8 cellular contexts compared by ENCODE assay signal in genomic region chr7:12683678-12684077, GRCh38. TPM values are rescaled to one million over a fixed set of nuclear protein-coding genes. Genes with fewer than 3 reads are reported as not detected.
DNase-seq lines count a peak whose midpoint lies in the region; ATAC-seq, FAIRE-seq and TF ChIP-seq lines count a peak whose summit lies in the region.
"Had no signal": no experiment of that assay in that cellular context is flagged by ENCODE, and none has a peak within 500 bp of the region (broad histone marks: within the 10 kb centered on the region; RNA-seq: fewer than 3 reads in every experiment).

No MANE protein-coding gene starts in this region.

- H3K36me3 ChIP-seq in bronchial epithelial cell (ENCODE audit: control insufficient read depth, insufficient read depth, low read length) = no peaks in the 10 kb centered on the region

- CTCF ChIA-PET in activated naive CD4-positive, alpha-beta T cell treated with anti-CD3 and anti-CD28 coated beads, Interleukin-2, amount 10 ng/mL, durations not matched to agents 7 days and 5 days (lab: Charles Lee) = interaction anchor here (1.0 to 3.5 kb wide), 2 partner anchors 9 to 578 kb away, joined by 3 to 15 read pairs; no protein-coding TSS in a partner anchor

- no peak for ATAC-seq in naive thymus-derived CD8-positive, alpha-beta T cell
- ATAC-seq in GM21786 (IDR thresholded peaks at IDR 0.05; ENCODE audit: unreplicated experiment) (no peak), GM19455 (IDR thresholded peaks at IDR 0.05; ENCODE audit: unreplicated experiment) (no peak)

- peak; percentile 22 for TF ChIP-seq CTCF in bronchial epithelial cell (IDR thresholded peaks at IDR 0.05; ENCODE audit: insufficient read depth, low read length, severe bottlenecking)

- H3K4me3 ChIP-seq in bronchial epithelial cell (ENCODE audit: low read depth, low read length) = no peak overlapping the region

- DNase-seq in COLO829 (ENCODE audit: low spot score) = peak; percentile 56
- DNase-seq in HTR-8/SVneo (ENCODE audit: insufficient read length, low spot score) = peak; percentile 22
- DNase-seq in bronchial epithelial cell (ENCODE audit: low read depth) = peak; percentile 30
- DNase-seq in naive thymus-derived CD8-positive, alpha-beta T cell = no peak
- DNase-seq in activated naive CD4-positive, alpha-beta T cell treated with anti-CD3 and anti-CD28 coated beads, Interleukin-2, amount 10 ng/mL, durations not matched to agents 7 days and 5 days = no peak
- DNase-seq: activated T-cell treated with anti-CD3 and anti-CD28 coated beads for 4 hours had no signal

- peaks cover 19 to 30% (median 25%) of the 10 kb centered on the region in 4 donors for H3K4me1 Mint-ChIP-seq in naive thymus-derived CD8-positive, alpha-beta T cell
- peaks cover 24% of the 10 kb centered on the region for H3K4me1 Mint-ChIP-seq in activated naive CD4-positive, alpha-beta T cell treated with anti-CD3 and anti-CD28 coated beads, Interleukin-2, amount 10 ng/mL, durations not matched to agents 7 days and 5 days

- no peaks in the 10 kb centered on the region for H3K36me3 Mint-ChIP-seq in naive thymus-derived CD8-positive, alpha-beta T cell
- H3K36me3 Mint-ChIP-seq in activated naive CD4-positive, alpha-beta T cell treated with anti-CD3 and anti-CD28 coated beads, Interleukin-2, amount 10 ng/mL, durations not matched to agents 7 days and 5 days = peaks cover 4% of the 10 kb centered on the region

- no peaks in the 10 kb centered on the region for H3K27me3 Mint-ChIP-seq in naive thymus-derived CD8-positive, alpha-beta T cell
- peaks cover 3% of the 10 kb centered on the region for H3K27me3 Mint-ChIP-seq in activated naive CD4-positive, alpha-beta T cell treated with anti-CD3 and anti-CD28 coated beads, Interleukin-2, amount 10 ng/mL, durations not matched to agents 7 days and 5 days

- H3K27ac Mint-ChIP-seq in naive thymus-derived CD8-positive, alpha-beta T cell = peak overlapping the region in 9 of 10 donors; percentile 12 to 98 (median 34)
- H3K27ac Mint-ChIP-seq in activated naive CD4-positive, alpha-beta T cell treated with anti-CD3 and anti-CD28 coated beads, Interleukin-2, amount 10 ng/mL, durations not matched to agents 7 days and 5 days = no peak overlapping the region

- FAIRE-seq in HTR-8/SVneo (lab: Jason Lieb, UNC) = no peak
- FAIRE-seq in bronchial epithelial cell (lab: Jason Lieb, UNC) = no peak

- no peaks in the 10 kb centered on the region for H3K27me3 ChIP-seq in bronchial epithelial cell (ENCODE audit: control insufficient read depth, insufficient read depth, low read length)

- H3K9me3 Mint-ChIP-seq in naive thymus-derived CD8-positive, alpha-beta T cell = no peaks in the 10 kb centered on the region
- no peaks in the 10 kb centered on the region for H3K9me3 Mint-ChIP-seq in activated naive CD4-positive, alpha-beta T cell treated with anti-CD3 and anti-CD28 coated beads, Interleukin-2, amount 10 ng/mL, durations not matched to agents 7 days and 5 days

- no peak overlapping the region for H3K4me3 Mint-ChIP-seq in naive thymus-derived CD8-positive, alpha-beta T cell
- no peak overlapping the region for H3K4me3 Mint-ChIP-seq in activated naive CD4-positive, alpha-beta T cell treated with anti-CD3 and anti-CD28 coated beads, Interleukin-2, amount 10 ng/mL, durations not matched to agents 7 days and 5 days

- POLR2A ChIA-PET in naive thymus-derived CD8-positive, alpha-beta T cell (lab: Charles Lee) = no interaction called here

RNA-seq across cellular contexts. Expression of gene ARL4A, which starts 3.8 kb away (rescaled TPM):
- 54.8 and 58.0 TPM in 2 replicates for total RNA-seq in bronchial epithelial cell
- total RNA-seq in naive thymus-derived CD8-positive, alpha-beta T cell = 1 to 10 TPM; 7.0 to 7.1 TPM
- polyA plus RNA-seq in naive thymus-derived CD8-positive, alpha-beta T cell = 10 to 100 TPM; 16.9 to 23.7 (median 20.6) TPM

Comparison
In these comparisons a context has a peak if more than half of its experiments do, and no peak if none do; other contexts are left out.
1. DNase-seq: peak in COLO829 (single experiment), HTR-8/SVneo (single experiment) and bronchial epithelial cell (single experiment); none in naive thymus-derived CD8-positive, alpha-beta T cell (0 of 10) and activated naive CD4-positive, alpha-beta T cell treated with anti-CD3 and anti-CD28 coated beads, Interleukin-2, amount 10 ng/mL, durations not matched to agents 7 days and 5 days (single experiment).